In genomic region chr1:247407180-247407616, GRCh38 we compare ENCODE assay signal across 1 cellular context.
TF ChIP-seq lines count a peak whose summit lies in the region.

No MANE protein-coding gene starts in this region.

TF ChIP-seq in GM12878, 131 proteins besides CTCF, POLR2A, EP300 and RAD21 (continued from another document and continues in another):
- TF ChIP-seq SKIL (IDR thresholded peaks at IDR 0.05; ENCODE audit: low read depth, poor library complexity, severe bottlenecking), result peak; percentile 86
- no peak for TF ChIP-seq HDAC6 (IDR thresholded peaks at IDR 0.05; ENCODE audit: unreplicated experiment)
- TF ChIP-seq SREBF1 (IDR thresholded peaks at IDR 0.05; ENCODE audit: low read length), result no peak
- TF ChIP-seq ESRRA (IDR thresholded peaks at IDR 0.05; ENCODE audit: low read length), result no peak
- no peak for TF ChIP-seq ZBTB4 (CRISPR knock-in tag; IDR thresholded peaks at IDR 0.05)
- TF ChIP-seq ELK1 (IDR thresholded peaks at IDR 0.05; ENCODE audit: low read depth, low read length), result no peak
- TF ChIP-seq STAT1 (conservative IDR thresholded peaks at IDR 0.05), result no peak
- no peak for TF ChIP-seq ATF3 (IDR thresholded peaks at IDR 0.05; ENCODE audit: borderline replicate concordance, extremely low read depth, low read depth, low read length)
- peak; percentile 79 for TF ChIP-seq RUNX3 (IDR thresholded peaks at IDR 0.05; ENCODE audit: low read length)
- TF ChIP-seq USF2 (IDR thresholded peaks at IDR 0.05; ENCODE audit: borderline replicate concordance, low read depth, low read length), result no peak
- no peak for TF ChIP-seq ASH2L (IDR thresholded peaks at IDR 0.05; ENCODE audit: borderline replicate concordance, low read depth)
- TF ChIP-seq SMC3 (IDR thresholded peaks at IDR 0.05; ENCODE audit: borderline replicate concordance, low read length), result no peak; the same call in 1 of the 2 replicates
- peak; percentile 61 for TF ChIP-seq MEF2A (IDR thresholded peaks at IDR 0.05; ENCODE audit: insufficient read depth, low read depth, low read length)
- TF ChIP-seq MTA2 (IDR thresholded peaks at IDR 0.05; ENCODE audit: low read depth), result peak; percentile 69; the same call in 1 of the 2 replicates
- TF ChIP-seq SIN3A (IDR thresholded peaks at IDR 0.05; ENCODE audit: low read depth, low read length), result no peak
- TF ChIP-seq SMAD5 (IDR thresholded peaks at IDR 0.05; ENCODE audit: low read depth), result no peak
- peak; percentile 72; the same call in 1 of the 2 replicates for TF ChIP-seq FOXM1 (IDR thresholded peaks at IDR 0.05; ENCODE audit: low read depth, low read length)
- no peak for TF ChIP-seq IRF3 (IDR thresholded peaks at IDR 0.05)
- 0 out of 2 replicates have a peak, but pooled peaks have one; percentile 61 for TF ChIP-seq HDGF (IDR thresholded peaks at IDR 0.05)
- no peak for TF ChIP-seq ZBTB11 (CRISPR knock-in tag; IDR thresholded peaks at IDR 0.05)
- peak; percentile 89 for TF ChIP-seq BCL3 (IDR thresholded peaks at IDR 0.05; ENCODE audit: borderline replicate concordance, insufficient read depth, low read depth, low read length, poor library complexity, severe bottlenecking)
- peak in 1 of 2 experiments; percentile 98; a peak in 2 of 4 replicates for TF ChIP-seq ETV6 (conservative IDR thresholded peaks at IDR 0.05 in 1 of 2, IDR thresholded peaks at IDR 0.05 in 1 of 2; ENCODE audit: borderline replicate concordance in 1 of 2, low read depth in 1 of 2)
- TF ChIP-seq SIX5 (IDR thresholded peaks at IDR 0.05; ENCODE audit: low read depth, low read length, severe bottlenecking), result peak; percentile 1
- TF ChIP-seq ZNF274 (IDR thresholded peaks at IDR 0.05; ENCODE audit: insufficient read depth, insufficient read length), result no peak
- no peak for TF ChIP-seq ZSCAN29 (IDR thresholded peaks at IDR 0.05)
- no peak for TF ChIP-seq SUZ12 (IDR thresholded peaks at IDR 0.05; ENCODE audit: unreplicated experiment)
- TF ChIP-seq BRCA1 (IDR thresholded peaks at IDR 0.05; ENCODE audit: low read depth, low read length), result no peak
- TF ChIP-seq SREBF2 (IDR thresholded peaks at IDR 0.05; ENCODE audit: low read length), result no peak
- TF ChIP-seq PBX3 (IDR thresholded peaks at IDR 0.05; ENCODE audit: insufficient replicate concordance, low read depth, low read length), result peak; percentile 8
- TF ChIP-seq YY1 (IDR thresholded peaks at IDR 0.05; ENCODE audit: low read depth, low read length), result peak; percentile 78
- TF ChIP-seq NKRF (conservative IDR thresholded peaks at IDR 0.05), result no peak
- TF ChIP-seq ZBTB33 (IDR thresholded peaks at IDR 0.05), result no peak
- peak; percentile 82 for TF ChIP-seq PKNOX1 (IDR thresholded peaks at IDR 0.05)
- no peak for TF ChIP-seq HDAC2 (IDR thresholded peaks at IDR 0.05)
- no peak for TF ChIP-seq MAX (IDR thresholded peaks at IDR 0.05; ENCODE audit: low read depth, low read length)
- TF ChIP-seq ZNF384 (IDR thresholded peaks at IDR 0.05; ENCODE audit: borderline replicate concordance, low read depth, low read length), result no peak
- TF ChIP-seq NFYA (IDR thresholded peaks at IDR 0.05; ENCODE audit: borderline replicate concordance, low read depth, low read length), result no peak
- TF ChIP-seq CBX3 (IDR thresholded peaks at IDR 0.05; ENCODE audit: borderline replicate concordance, low read depth), result no peak
